ENCODE assay signal across 25 cellular contexts in genomic region chr9:32487981-32488380, GRCh38.
A peak's percentile ranks its signal among the peaks of the same experiment; 100 is the strongest.
DNase-seq lines count a peak whose midpoint lies in the region; ATAC-seq, FAIRE-seq and TF ChIP-seq lines count a peak whose summit lies in the region.
"Had no signal": no experiment of that assay in that cellular context is flagged by ENCODE, and none has a peak within 500 bp of the region (broad histone marks: within the 10 kb centered on the region; RNA-seq: fewer than 3 reads in every experiment).

No MANE protein-coding gene starts in this region.

- peak; percentile 15 for DNase-seq in NCI-H2171 treated with DMSO at 0.1 percent for 48 hours (lab: John Stamatoyannopoulos, UW)
- DNase-seq in NCI-H2171 (lab: John Stamatoyannopoulos, UW): no peak
- peak; percentile 57 for DNase-seq in astrocyte of the hippocampus (ENCODE audit: low read depth, low spot score)
- peak; percentile 54 for DNase-seq in fibroblast of pulmonary artery (ENCODE audit: low read depth)
- no peak for DNase-seq in urothelium cell line (ENCODE audit: low spot score)
- DNase-seq in NCI-H526 (lab: John Stamatoyannopoulos, UW): no peak
- DNase-seq in activated CD4-positive, CD25-positive, alpha-beta regulatory T cell treated with anti-CD3 and anti-CD28 coated beads, Interleukin-2, amount 50 U/mL, for 72 hours: no peak
- DNase-seq: activated B cell treated with CpG ODN at 0.5 μM for 24 hours; activated CD4-positive, alpha-beta memory T cell treated with anti-CD3 and anti-CD28 coated beads, Interleukin-2, amount 10 ng/mL, durations not matched to agents 7 days and 5 days; activated T-cell treated with anti-CD3 and anti-CD28 coated beads, Interleukin-2, amount 50 U/mL, for 1 hour; Calu3; cortex of kidney; Kasumi-1; kidney glomerular epithelial cell; mammary epithelial cell; naive B cell; NCI-H1092; NCI-H2081 treated with DMSO at 0.1 percent for 48 hours; NCI-H510A treated with DMSO at 0.1 percent for 48 hours; stimulated activated CD8-positive, alpha-beta memory T cell treated with anti-CD3 and anti-CD28 coated beads, Interleukin-4, amount 100 ng/mL, for 48 hours had no signal

- no peak for ATAC-seq in HG03521 (IDR thresholded peaks at IDR 0.05; ENCODE audit: unreplicated experiment)

- no peak overlapping the region for H3K4me3 ChIP-seq in fibroblast of pulmonary artery (replicated peaks; ENCODE audit: low read depth, low read length)
- H3K4me3 ChIP-seq: ascending aorta; BLaER1 treated with 17β-estradiol and CSF1 and Interleukin-3, amounts not matched to agents 10 nM and 100 nM; SK-N-MC had no signal

- no peak for TF ChIP-seq CTCF in fibroblast of pulmonary artery (IDR thresholded peaks at IDR 0.05; ENCODE audit: low read length, missing control alignments)

- peak; percentile 27 for FAIRE-seq in urothelium cell line (lab: Jason Lieb, UNC)
- FAIRE-seq: GM18507 had no signal

Comparison
In these comparisons a context has a peak if more than half of its experiments do, and no peak if none do; other contexts are left out.
1. DNase-seq: peak in NCI-H2171 treated with DMSO at 0.1 percent for 48 hours (single experiment), astrocyte of the hippocampus (single experiment) and fibroblast of pulmonary artery (single experiment); none in NCI-H2171 (single experiment), urothelium cell line (single experiment), NCI-H526 (0 of 2) and activated CD4-positive, CD25-positive, alpha-beta regulatory T cell treated with anti-CD3 and anti-CD28 coated beads, Interleukin-2, amount 50 U/mL, for 72 hours (single experiment).